Comparison of ENCODE assay signal across 11 cellular contexts in the genomic region with DNA sequence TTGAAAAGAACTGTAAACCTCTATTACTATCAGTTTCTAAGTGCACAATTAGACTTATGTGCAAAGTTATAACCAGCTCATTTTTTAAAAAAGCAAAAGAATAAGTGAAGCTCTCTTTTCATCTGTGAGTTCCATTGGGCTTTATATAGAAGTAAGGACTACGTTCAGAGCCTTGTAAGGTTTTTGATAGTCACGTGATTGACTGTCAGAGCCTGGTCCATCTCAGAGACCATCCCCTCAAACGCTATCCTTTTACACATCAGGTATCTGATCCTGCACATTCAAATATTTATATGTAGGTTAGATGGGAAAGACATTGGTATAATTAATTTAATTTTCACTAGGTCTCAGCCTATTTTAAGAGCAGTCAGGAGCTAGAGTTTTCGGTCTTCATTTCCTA.
DNase-seq lines count a peak whose midpoint lies in the region; ATAC-seq and FAIRE-seq lines count a peak whose summit lies in the region.
"Had no signal": no experiment of that assay in that cellular context is flagged by ENCODE, and none has a peak within 500 bp of the region (broad histone marks: within the 10 kb centered on the region; RNA-seq: fewer than 3 reads in every experiment).

No MANE protein-coding gene starts in this region.

- no peak for DNase-seq in activated naive CD4-positive, alpha-beta T cell treated with anti-CD3 and anti-CD28 coated beads for 36 hours
- no peak for DNase-seq in activated naive CD4-positive, alpha-beta T cell treated with Interleukin-2 at 50 U/mL for 16 hours
- no peak for DNase-seq in activated CD4-positive, alpha-beta memory T cell treated with anti-CD3 and anti-CD28 coated beads, Interleukin-2, amount 10 ng/mL, durations not matched to agents 7 days and 5 days
- DNase-seq in effector memory CD8-positive, alpha-beta T cell, result no peak
- no peak for DNase-seq in stimulated activated naive CD8-positive, alpha-beta T cell treated with anti-CD3 and anti-CD28 coated beads, Interleukin-15, amount 100 ng/mL, for 72 hours
- DNase-seq in DMS 273 treated with DMSO at 0.1 percent for 48 hours (lab: John Stamatoyannopoulos, UW) (no peak), frontal cortex (ENCODE audit: low spot score in 2 of 2) (no peak)
- DNase-seq: left lung, NCI-H2107, NCI-H774 had no signal

- POLR2A ChIA-PET in activated CD4-positive, alpha-beta memory T cell treated with anti-CD3 and anti-CD28 coated beads, Interleukin-2, amount 10 ng/mL, durations not matched to agents 7 days and 5 days (lab: Charles Lee), result interaction anchor here (0.8 to 4.9 kb wide), 26 partner anchors 9 to 416 kb away, joined by 3 to 146 read pairs (median 5); a partner anchor contains a TSS

- peaks cover 48% of the 10 kb centered on the region for H3K4me1 Mint-ChIP-seq in activated naive CD4-positive, alpha-beta T cell treated with anti-CD3 and anti-CD28 coated beads for 36 hours (ENCODE audit: low read depth)
- peaks cover 62% of the 10 kb centered on the region for H3K4me1 Mint-ChIP-seq in activated CD4-positive, alpha-beta memory T cell treated with anti-CD3 and anti-CD28 coated beads, Interleukin-2, amount 10 ng/mL, durations not matched to agents 7 days and 5 days
- H3K4me1 Mint-ChIP-seq in effector memory CD8-positive, alpha-beta T cell (ENCODE audit: low read depth in 2 of 2), result peaks cover 14 to 35% of the 10 kb centered on the region in 2 donors
- H3K4me1 Mint-ChIP-seq in stimulated activated naive CD8-positive, alpha-beta T cell treated with anti-CD3 and anti-CD28 coated beads, Interleukin-15, amount 100 ng/mL, for 72 hours, result peaks cover 30% of the 10 kb centered on the region

- intact Hi-C loops in activated naive CD4-positive, alpha-beta T cell treated with anti-CD3 and anti-CD28 coated beads for 36 hours (cut with micrococcal nuclease), result loop anchor here (1.0 to 5.0 kb wide), 13 partner anchors 32 to 1346 kb away; a partner anchor contains a TSS

- peak overlapping the region; percentile 94 for H3K27ac Mint-ChIP-seq in activated naive CD4-positive, alpha-beta T cell treated with anti-CD3 and anti-CD28 coated beads for 36 hours
- H3K27ac Mint-ChIP-seq in activated CD4-positive, alpha-beta memory T cell treated with anti-CD3 and anti-CD28 coated beads, Interleukin-2, amount 10 ng/mL, durations not matched to agents 7 days and 5 days, result peak overlapping the region; percentile 96
- peak overlapping the region; percentile 64 to 92 for H3K27ac Mint-ChIP-seq in effector memory CD8-positive, alpha-beta T cell
- peak overlapping the region in 1 of 2 donors; percentile 99 for H3K27ac Mint-ChIP-seq in stimulated activated naive CD8-positive, alpha-beta T cell treated with anti-CD3 and anti-CD28 coated beads, Interleukin-15, amount 100 ng/mL, for 72 hours

- H3K36me3 Mint-ChIP-seq in activated naive CD4-positive, alpha-beta T cell treated with anti-CD3 and anti-CD28 coated beads for 36 hours (ENCODE audit: low read depth), result peaks cover 45% of the 10 kb centered on the region
- peaks cover 7% of the 10 kb centered on the region for H3K36me3 Mint-ChIP-seq in activated CD4-positive, alpha-beta memory T cell treated with anti-CD3 and anti-CD28 coated beads, Interleukin-2, amount 10 ng/mL, durations not matched to agents 7 days and 5 days (ENCODE audit: low read depth)
- H3K36me3 Mint-ChIP-seq in effector memory CD8-positive, alpha-beta T cell (ENCODE audit: insufficient read depth), result no peaks in the 10 kb centered on the region

- H3K27me3 Mint-ChIP-seq in activated naive CD4-positive, alpha-beta T cell treated with anti-CD3 and anti-CD28 coated beads for 36 hours (ENCODE audit: low read depth), result no peaks in the 10 kb centered on the region
- H3K27me3 Mint-ChIP-seq in activated CD4-positive, alpha-beta memory T cell treated with anti-CD3 and anti-CD28 coated beads, Interleukin-2, amount 10 ng/mL, durations not matched to agents 7 days and 5 days, result no peaks in the 10 kb centered on the region
- no peaks in the 10 kb centered on the region for H3K27me3 Mint-ChIP-seq in effector memory CD8-positive, alpha-beta T cell
- H3K27me3 Mint-ChIP-seq in stimulated activated naive CD8-positive, alpha-beta T cell treated with anti-CD3 and anti-CD28 coated beads, Interleukin-15, amount 100 ng/mL, for 72 hours, result no peaks in the 10 kb centered on the region

- CTCF ChIA-PET in activated naive CD4-positive, alpha-beta T cell treated with anti-CD3 and anti-CD28 coated beads for 36 hours (lab: Charles Lee), result interaction anchor here (0.8 to 2.8 kb wide), 16 partner anchors 9 to 272 kb away, joined by 3 to 27 read pairs (median 6); no protein-coding TSS in a partner anchor
- CTCF ChIA-PET in activated CD4-positive, alpha-beta memory T cell treated with anti-CD3 and anti-CD28 coated beads, Interleukin-2, amount 10 ng/mL, durations not matched to agents 7 days and 5 days (lab: Charles Lee), result interaction anchor here (0.8 to 4.9 kb wide), 16 partner anchors 10 to 438 kb away, joined by 3 to 70 read pairs (median 5); a partner anchor contains a TSS

- ATAC-seq in effector memory CD8-positive, alpha-beta T cell (replicated peaks), result peak; percentile 37
- ATAC-seq in stimulated activated naive CD8-positive, alpha-beta T cell treated with anti-CD3 and anti-CD28 coated beads, Interleukin-15, amount 100 ng/mL, for 72 hours, result peak; percentile 56
- ATAC-seq in GM21367 (IDR thresholded peaks at IDR 0.05; ENCODE audit: unreplicated experiment), result no peak

- H3K4me3 Mint-ChIP-seq in activated naive CD4-positive, alpha-beta T cell treated with anti-CD3 and anti-CD28 coated beads for 36 hours, result peak overlapping the region; percentile 77
- peak overlapping the region; percentile 82 for H3K4me3 Mint-ChIP-seq in activated CD4-positive, alpha-beta memory T cell treated with anti-CD3 and anti-CD28 coated beads, Interleukin-2, amount 10 ng/mL, durations not matched to agents 7 days and 5 days
- H3K4me3 Mint-ChIP-seq in effector memory CD8-positive, alpha-beta T cell, result peak overlapping the region; percentile 60 to 82
- peak overlapping the region; percentile 62 to 87 for H3K4me3 Mint-ChIP-seq in stimulated activated naive CD8-positive, alpha-beta T cell treated with anti-CD3 and anti-CD28 coated beads, Interleukin-15, amount 100 ng/mL, for 72 hours

- FAIRE-seq in frontal cortex (lab: Jason Lieb, UNC), result no peak

- no peaks in the 10 kb centered on the region for H3K9me3 Mint-ChIP-seq in activated naive CD4-positive, alpha-beta T cell treated with anti-CD3 and anti-CD28 coated beads for 36 hours
- H3K9me3 Mint-ChIP-seq in activated CD4-positive, alpha-beta memory T cell treated with anti-CD3 and anti-CD28 coated beads, Interleukin-2, amount 10 ng/mL, durations not matched to agents 7 days and 5 days, result no peaks in the 10 kb centered on the region
- H3K9me3 Mint-ChIP-seq in effector memory CD8-positive, alpha-beta T cell, result no peaks in the 10 kb centered on the region
- H3K9me3 Mint-ChIP-seq in stimulated activated naive CD8-positive, alpha-beta T cell treated with anti-CD3 and anti-CD28 coated beads, Interleukin-15, amount 100 ng/mL, for 72 hours, result peaks cover 0 to 8% of the 10 kb centered on the region in 2 donors
